ENCODE assay signal across 17 cellular contexts in genomic region chr3:16303037-16303436, GRCh38. TPM values are rescaled to one million over a fixed set of nuclear protein-coding genes. Genes with fewer than 3 reads are reported as not detected.
DNase-seq lines count a peak whose midpoint lies in the region; ATAC-seq, FAIRE-seq and TF ChIP-seq lines count a peak whose summit lies in the region.
"Had no signal": no experiment of that assay in that cellular context is flagged by ENCODE, and none has a peak within 500 bp of the region (broad histone marks: within the 10 kb centered on the region; RNA-seq: fewer than 3 reads in every experiment).

No MANE protein-coding gene starts in this region.

- H3K9me3 Mint-ChIP-seq in activated CD4-positive, alpha-beta memory T cell treated with anti-CD3 and anti-CD28 coated beads for 36 hours = no peaks in the 10 kb centered on the region
- H3K9me3 Mint-ChIP-seq in activated CD4-positive, alpha-beta memory T cell treated with anti-CD3 and anti-CD28 coated beads, Interleukin-2, amount 10 ng/mL, durations not matched to agents 7 days and 5 days = no peaks in the 10 kb centered on the region
- no peaks in the 10 kb centered on the region for H3K9me3 Mint-ChIP-seq in astrocyte (ENCODE audit: unreplicated experiment)
- H3K9me3 Mint-ChIP-seq: stimulated activated memory B cell treated with anti-CD40 and anti-IgM and Interleukin-4, amounts not matched to agents 10 μg/mL and 1 μg/mL and 100 μg/mL, for 72 hours had no signal

- H3K27me3 ChIP-seq in MG63 = no peaks in the 10 kb centered on the region
- no peaks in the 10 kb centered on the region for H3K27me3 ChIP-seq in astrocyte (ENCODE audit: insufficient read depth, low read length)
- H3K27me3 ChIP-seq in spleen (replicated peaks in 1 of 7) = no peaks in the 10 kb centered on the region
- H3K27me3 ChIP-seq: ascending aorta, neutrophil had no signal

- no peak overlapping the region for H3K9ac ChIP-seq in astrocyte (ENCODE audit: low read length)

- H3K9me3 ChIP-seq in MG63 (no peaks in the 10 kb centered on the region), astrocyte (ENCODE audit: insufficient read depth, low read depth, low read length) (no peaks in the 10 kb centered on the region), spleen (no peaks in the 10 kb centered on the region)
- H3K9me3 ChIP-seq: ascending aorta, neutrophil had no signal

- H3K4me3 ChIP-seq in MG63 = no peak overlapping the region
- no peak overlapping the region for H3K4me3 ChIP-seq in astrocyte (ENCODE audit: insufficient read depth, low read depth, low read length)
- no peak overlapping the region for H3K4me3 ChIP-seq in spleen
- H3K4me3 ChIP-seq: ascending aorta had no signal

- no peaks in the 10 kb centered on the region for H3K36me3 ChIP-seq in MG63
- no peaks in the 10 kb centered on the region for H3K36me3 ChIP-seq in astrocyte (ENCODE audit: insufficient read depth, low read length)
- peaks cover 0 to 84% (median 5%) of the 10 kb centered on the region in 6 donors for H3K36me3 ChIP-seq in spleen

- no peak overlapping the region for H2AFZ ChIP-seq in astrocyte (ENCODE audit: low read depth, low read length)

- no peak for FAIRE-seq in astrocyte (lab: Jason Lieb, UNC)
- FAIRE-seq: TTC549 had no signal

- no peaks in the 10 kb centered on the region for H4K20me1 ChIP-seq in astrocyte (ENCODE audit: insufficient read depth, low read length)

- no peaks in the 10 kb centered on the region for H3K27me3 Mint-ChIP-seq in activated CD4-positive, alpha-beta memory T cell treated with anti-CD3 and anti-CD28 coated beads for 36 hours
- H3K27me3 Mint-ChIP-seq in activated CD4-positive, alpha-beta memory T cell treated with anti-CD3 and anti-CD28 coated beads, Interleukin-2, amount 10 ng/mL, durations not matched to agents 7 days and 5 days = no peaks in the 10 kb centered on the region
- no peaks in the 10 kb centered on the region for H3K27me3 Mint-ChIP-seq in astrocyte (ENCODE audit: low read depth, unreplicated experiment)
- H3K27me3 Mint-ChIP-seq: stimulated activated memory B cell treated with anti-CD40 and anti-IgM and Interleukin-4, amounts not matched to agents 10 μg/mL and 1 μg/mL and 100 μg/mL, for 72 hours had no signal

- no peak overlapping the region for H3K27ac ChIP-seq in astrocyte (ENCODE audit: low read depth, low read length)
- H3K27ac ChIP-seq in spleen = peak overlapping the region; percentile 3 to 88 (median 34)
- H3K27ac ChIP-seq: ascending aorta, neutrophil had no signal

- 47 to 65% (median 58%) methylated on average over 2 of the region's 2 CpGs for WGBS in spleen, 5 donors

- CTCF ChIA-PET in activated CD4-positive, alpha-beta memory T cell treated with anti-CD3 and anti-CD28 coated beads for 36 hours (lab: Charles Lee) = interaction anchor here (2.1 to 3.5 kb wide), 3 partner anchors 8 to 34 kb away, joined by 8 to 20 read pairs (median 9); no protein-coding TSS in a partner anchor
- CTCF ChIA-PET in activated CD4-positive, alpha-beta memory T cell treated with anti-CD3 and anti-CD28 coated beads, Interleukin-2, amount 10 ng/mL, durations not matched to agents 7 days and 5 days (lab: Charles Lee) = interaction anchor here (0.8 kb wide), 1 partner anchor 13 kb away, joined by 4 read pairs; no protein-coding TSS in a partner anchor

- peak overlapping the region; percentile 13 for H3K4me3 Mint-ChIP-seq in activated CD4-positive, alpha-beta memory T cell treated with anti-CD3 and anti-CD28 coated beads for 36 hours
- no peak overlapping the region for H3K4me3 Mint-ChIP-seq in activated CD4-positive, alpha-beta memory T cell treated with anti-CD3 and anti-CD28 coated beads, Interleukin-2, amount 10 ng/mL, durations not matched to agents 7 days and 5 days
- H3K4me3 Mint-ChIP-seq in astrocyte (ENCODE audit: unreplicated experiment) = no peak overlapping the region
- H3K4me3 Mint-ChIP-seq: stimulated activated memory B cell treated with anti-CD40 and anti-IgM and Interleukin-4, amounts not matched to agents 10 μg/mL and 1 μg/mL and 100 μg/mL, for 72 hours had no signal

- DNase-seq in activated CD4-positive, alpha-beta memory T cell treated with anti-CD3 and anti-CD28 coated beads for 36 hours = no peak
- DNase-seq in activated CD4-positive, alpha-beta memory T cell treated with anti-CD3 and anti-CD28 coated beads, Interleukin-2, amount 10 ng/mL, durations not matched to agents 7 days and 5 days = no peak
- peak; percentile 10 for DNase-seq in MG63
- peak; percentile 26 for DNase-seq in astrocyte (ENCODE audit: low read depth)
- DNase-seq in spleen = no peak
- DNase-seq in NCI-H1694 (lab: John Stamatoyannopoulos, UW) = no peak
- no peak for DNase-seq in NCI-H2227 treated with DMSO at 0.1 percent for 48 hours (lab: John Stamatoyannopoulos, UW)
- DNase-seq: ACHN, dermis blood vessel endothelial cell, mammary epithelial cell, MM.1S, SHP77 treated with DMSO at 0.1 percent for 48 hours had no signal

- H3K4me1 ChIP-seq in astrocyte (ENCODE audit: insufficient read depth, low read length) (no peaks in the 10 kb centered on the region), spleen (peaks cover 23 to 100% (median 49%) of the 10 kb centered on the region in 6 donors)
- H3K4me1 ChIP-seq: ascending aorta had no signal

- peak overlapping the region; percentile 76 for H3K27ac Mint-ChIP-seq in activated CD4-positive, alpha-beta memory T cell treated with anti-CD3 and anti-CD28 coated beads for 36 hours
- no peak overlapping the region for H3K27ac Mint-ChIP-seq in activated CD4-positive, alpha-beta memory T cell treated with anti-CD3 and anti-CD28 coated beads, Interleukin-2, amount 10 ng/mL, durations not matched to agents 7 days and 5 days
- no peak overlapping the region for H3K27ac Mint-ChIP-seq in astrocyte (ENCODE audit: unreplicated experiment)
- H3K27ac Mint-ChIP-seq: stimulated activated memory B cell treated with anti-CD40 and anti-IgM and Interleukin-4, amounts not matched to agents 10 μg/mL and 1 μg/mL and 100 μg/mL, for 72 hours had no signal

- no peak overlapping the region for H3K4me2 ChIP-seq in astrocyte (ENCODE audit: low read length)

- peaks cover 96% of the 10 kb centered on the region for H3K4me1 Mint-ChIP-seq in activated CD4-positive, alpha-beta memory T cell treated with anti-CD3 and anti-CD28 coated beads for 36 hours (ENCODE audit: low read depth)
- H3K4me1 Mint-ChIP-seq in activated CD4-positive, alpha-beta memory T cell treated with anti-CD3 and anti-CD28 coated beads, Interleukin-2, amount 10 ng/mL, durations not matched to agents 7 days and 5 days = peaks cover 96% of the 10 kb centered on the region
- H3K4me1 Mint-ChIP-seq in astrocyte (ENCODE audit: low read depth, unreplicated experiment) = peaks cover 36% of the 10 kb centered on the region

- intact Hi-C loops in activated CD4-positive, alpha-beta memory T cell treated with anti-CD3 and anti-CD28 coated beads for 36 hours (cut with micrococcal nuclease) = loop anchor here (5.0 to 10.0 kb wide), 2 partner anchors 594 to 852 kb away; no protein-coding TSS in a partner anchor
- intact Hi-C loops in spleen (cut with DNase I; ENCODE audit: low total_unique reads) = no loop called here

- H3K79me2 ChIP-seq in astrocyte (ENCODE audit: insufficient read depth, low read length) = no peaks in the 10 kb centered on the region

- no peak for ATAC-seq in SK-N-SH treated with all-trans-retinoic acid at 6 μM for 48 hours
- ATAC-seq: stimulated activated memory B cell treated with anti-CD40 and anti-IgM and Interleukin-4, amounts not matched to agents 10 μg/mL and 1 μg/mL and 100 μg/mL, for 72 hours had no signal

- no peak for TF ChIP-seq POLR2A in spleen (IDR thresholded peaks at IDR 0.05)

- peaks cover 37% of the 10 kb centered on the region for H3K36me3 Mint-ChIP-seq in activated CD4-positive, alpha-beta memory T cell treated with anti-CD3 and anti-CD28 coated beads for 36 hours
- peaks cover 85% of the 10 kb centered on the region for H3K36me3 Mint-ChIP-seq in activated CD4-positive, alpha-beta memory T cell treated with anti-CD3 and anti-CD28 coated beads, Interleukin-2, amount 10 ng/mL, durations not matched to agents 7 days and 5 days (ENCODE audit: low read depth)
- peaks cover 19% of the 10 kb centered on the region for H3K36me3 Mint-ChIP-seq in astrocyte (ENCODE audit: low read depth, unreplicated experiment)

- POLR2A ChIA-PET in activated CD4-positive, alpha-beta memory T cell treated with anti-CD3 and anti-CD28 coated beads for 36 hours (lab: Charles Lee) = interaction anchor here (1.2 to 2.0 kb wide), 2 partner anchors 11 to 17 kb away, joined by 3 to 9 read pairs; no protein-coding TSS in a partner anchor
- POLR2A ChIA-PET in activated CD4-positive, alpha-beta memory T cell treated with anti-CD3 and anti-CD28 coated beads, Interleukin-2, amount 10 ng/mL, durations not matched to agents 7 days and 5 days (lab: Charles Lee) = interaction anchor here (1.1 to 3.4 kb wide), 5 partner anchors 11 to 539 kb away, joined by 3 to 24 read pairs (median 7); partner anchors contain the start of genes DPH3 and OXNAD1

- TF ChIP-seq CTCF in astrocyte (IDR thresholded peaks at IDR 0.05; ENCODE audit: insufficient read depth, low read depth, low read length) = no peak
- TF ChIP-seq CTCF in spleen (IDR thresholded peaks at IDR 0.05 in 8 of 11, conservative IDR thresholded peaks at IDR 0.05 in 3 of 11) = no peak

RNA-seq across cellular contexts. Expression of gene OXNAD1, which starts 38.0 kb away (rescaled TPM):
- 10 to 100 TPM; 23.5 to 24.0 TPM for total RNA-seq in activated CD4-positive, alpha-beta memory T cell treated with anti-CD3 and anti-CD28 coated beads for 36 hours
- total RNA-seq in activated CD4-positive, alpha-beta memory T cell treated with anti-CD3 and anti-CD28 coated beads, Interleukin-2, amount 10 ng/mL, durations not matched to agents 7 days and 5 days = 10 to 100 TPM; 26.9 to 27.1 TPM
- 8.8 and 13.0 TPM in 2 replicates for total RNA-seq in MG63 (2014; rRNA removed; shearing (Covaris generic); ENCODE audit: low replicate concordance)
- total RNA-seq in astrocyte (10.5 and 10.6 TPM in 2 replicates), spleen (10 to 100 TPM; 17.3 to 30.6 (median 21.7) TPM)
- 1 to 10 TPM; 4.2 to 7.3 (median 7.1) TPM for polyA plus RNA-seq in spleen

RNA-seq across cellular contexts. Expression of gene DPH3, which starts 38.3 kb away (rescaled TPM):
- total RNA-seq in activated CD4-positive, alpha-beta memory T cell treated with anti-CD3 and anti-CD28 coated beads for 36 hours = 10 to 100 TPM; 23.4 TPM
- 10 to 100 TPM; 16.7 to 19.8 TPM for total RNA-seq in activated CD4-positive, alpha-beta memory T cell treated with anti-CD3 and anti-CD28 coated beads, Interleukin-2, amount 10 ng/mL, durations not matched to agents 7 days and 5 days
- 3.4 and 6.0 TPM in 2 replicates for total RNA-seq in MG63 (2014; rRNA removed; shearing (Covaris generic); ENCODE audit: low replicate concordance)
- 55.3 and 61.5 TPM in 2 replicates for total RNA-seq in astrocyte
- 10 to 100 TPM; 13.7 to 17.9 (median 15.3) TPM for total RNA-seq in spleen
- polyA plus RNA-seq in spleen = 10 to 100 TPM in 2 of 3 donors, 1 to 10 TPM in 1; 7.2 to 13.7 (median 10.2) TPM

Comparison
In these comparisons a context has a peak if more than half of its experiments do, and no peak if none do; other contexts are left out.
1. DNase-seq: peak in MG63 (single experiment) and astrocyte (single experiment); none in activated CD4-positive, alpha-beta memory T cell treated with anti-CD3 and anti-CD28 coated beads for 36 hours (single experiment), activated CD4-positive, alpha-beta memory T cell treated with anti-CD3 and anti-CD28 coated beads, Interleukin-2, amount 10 ng/mL, durations not matched to agents 7 days and 5 days (single experiment), spleen (single experiment), NCI-H1694 (single experiment) and NCI-H2227 treated with DMSO at 0.1 percent for 48 hours (single experiment).